In genomic region chr20:64242797-64243475, GRCh38 we compare ENCODE assay signal across 1 cellular context.
A peak's percentile ranks its signal among the peaks of the same experiment; 100 is the strongest.
TF ChIP-seq lines count a peak whose summit lies in the region.

No MANE protein-coding gene starts in this region.

TF ChIP-seq in HepG2, 621 proteins besides CTCF, POLR2A, EP300 and RAD21 (continued from another document and continues in another):
- TF ChIP-seq TFDP1 (CRISPR knock-in tag; IDR thresholded peaks at IDR 0.05; ENCODE audit: borderline replicate concordance) (no peak), GATA4 (IDR thresholded peaks at IDR 0.05; ENCODE audit: borderline replicate concordance, low read depth) (no peak), HOXA7 (CRISPR knock-in tag; IDR thresholded peaks at IDR 0.05) (no peak), MTF1 (CRISPR knock-in tag; IDR thresholded peaks at IDR 0.05) (no peak), ZNF513 (CRISPR knock-in tag; conservative IDR thresholded peaks at IDR 0.05) (no peak), ZNF512B (CRISPR knock-in tag; IDR thresholded peaks at IDR 0.05; ENCODE audit: borderline replicate concordance) (0 out of 2 replicates have a peak, but pooled peaks have one; percentile 79), POLR2AphosphoS2 (IDR thresholded peaks at IDR 0.05; ENCODE audit: low read depth, low read length) (no peak), NBN (conservative IDR thresholded peaks at IDR 0.05) (no peak), HIVEP1 (CRISPR knock-in tag; IDR thresholded peaks at IDR 0.05) (peak; percentile 62; the same call in 1 of the 2 replicates), PRDM15 (CRISPR knock-in tag; IDR thresholded peaks at IDR 0.05) (peak; percentile 67; the same call in 1 of the 2 replicates), ZZZ3 (CRISPR knock-in tag; IDR thresholded peaks at IDR 0.05; ENCODE audit: borderline replicate concordance) (no peak), ZBTB10 (CRISPR knock-in tag; IDR thresholded peaks at IDR 0.05; ENCODE audit: borderline replicate concordance) (peak; percentile 43; the same call in 1 of the 2 replicates), KLF11 (CRISPR knock-in tag; IDR thresholded peaks at IDR 0.05) (no peak), AKAP8 (CRISPR knock-in tag; IDR thresholded peaks at IDR 0.05) (0 out of 2 replicates have a peak, but pooled peaks have one; percentile 71), ZNF580 (CRISPR knock-in tag; IDR thresholded peaks at IDR 0.05; ENCODE audit: borderline replicate concordance, low read depth) (no peak), ZNF816 (CRISPR knock-in tag; IDR thresholded peaks at IDR 0.05; ENCODE audit: borderline replicate concordance) (no peak), RNF219 (CRISPR knock-in tag; IDR thresholded peaks at IDR 0.05) (no peak), ZBTB38 (CRISPR knock-in tag; IDR thresholded peaks at IDR 0.05) (no peak), ZNF367 (CRISPR knock-in tag; IDR thresholded peaks at IDR 0.05; ENCODE audit: borderline replicate concordance) (no peak), ZBTB4 (CRISPR knock-in tag; IDR thresholded peaks at IDR 0.05; ENCODE audit: borderline replicate concordance) (0 out of 2 replicates have a peak, but pooled peaks have one; percentile 67), MXD1 (CRISPR knock-in tag; IDR thresholded peaks at IDR 0.05) (0 out of 2 replicates have a peak, but pooled peaks have one; percentile 29), AKNA (CRISPR knock-in tag; IDR thresholded peaks at IDR 0.05; ENCODE audit: borderline replicate concordance) (no peak), ZNF18 (CRISPR knock-in tag; IDR thresholded peaks at IDR 0.05; ENCODE audit: insufficient replicate concordance) (no peak)
